In genomic region chr18:9136315-9137141, GRCh38 we compare ENCODE assay signal across 8 cellular contexts. TPM values are rescaled to one million over a fixed set of nuclear protein-coding genes. Genes with fewer than 3 reads are reported as not detected.
A peak's percentile ranks its signal among the peaks of the same experiment; 100 is the strongest.
DNase-seq lines count a peak whose midpoint lies in the region; ATAC-seq and TF ChIP-seq lines count a peak whose summit lies in the region.

Gene ANKRD12 (plus strand): TSS chr18:9136781. CDS start chr18:9182433, 45,652 bp downstream.

- TF ChIP-seq CTCF in AG09309 (IDR thresholded peaks at IDR 0.05; ENCODE audit: control insufficient read depth, insufficient read depth, low read depth, low read length, missing control alignments) (no peak), spleen (IDR thresholded peaks at IDR 0.05 in 8 of 11, conservative IDR thresholded peaks at IDR 0.05 in 3 of 11) (peak in 3 of 11 experiments; percentile 5 to 33 (median 10))

- peaks cover 0 to 37% (median 14%) of the 10 kb centered on the region in 6 donors for H3K36me3 ChIP-seq in spleen

- intact Hi-C loops in spleen (cut with DNase I; ENCODE audit: low total_unique reads): loop anchor here (5.0 kb wide), 1 partner anchor 34 kb away; the partner anchor contains the start of gene NDUFV2

- peaks cover 40 to 84% (median 62%) of the 10 kb centered on the region in 6 donors for H3K4me1 ChIP-seq in spleen

- H3K27me3 ChIP-seq in spleen (replicated peaks in 1 of 7): no peaks in the 10 kb centered on the region

- ATAC-seq in GM19035 (IDR thresholded peaks at IDR 0.05; ENCODE audit: unreplicated experiment) (peak; percentile 67), HG03342 (IDR thresholded peaks at IDR 0.05; ENCODE audit: unreplicated experiment) (peak; percentile 71)

- H3K27ac ChIP-seq in caudate nucleus (ENCODE audit: low read depth, low read length): peak within 1 kb of the TSS; percentile 98
- H3K27ac ChIP-seq in spleen: peak within 1 kb of the TSS; percentile 99 to 100 (median 99)

- TF ChIP-seq POLR2A in spleen (IDR thresholded peaks at IDR 0.05): peak; percentile 63 to 94 (median 80)

- 0 to 1% (median 1%) methylated on average over 37 to 94 of the region's 94 CpGs for WGBS in spleen, 5 donors

- no peaks in the 10 kb centered on the region for H3K9me3 ChIP-seq in spleen

- peak within 1 kb of the TSS; percentile 83 for H3K4me3 ChIP-seq in AG09309 (ENCODE audit: control insufficient read depth, low read depth, low read length)
- peak within 1 kb of the TSS; percentile 48 to 85 (median 72) for H3K4me3 ChIP-seq in spleen

- DNase-seq in AG09309 (ENCODE audit: low read depth): peak; percentile 91
- peak; percentile 90 for DNase-seq in NCI-H345 treated with DMSO at 0.1 percent for 48 hours (lab: John Stamatoyannopoulos, UW; ENCODE audit: unreplicated experiment)
- DNase-seq in activated CD4-positive, CD25-positive, alpha-beta regulatory T cell (lab: John Stamatoyannopoulos, UW): peak; percentile 91 to 98 (median 94)
- DNase-seq in caudate nucleus (lab: John Stamatoyannopoulos, UW): peak; percentile 47 to 100 (median 96)
- peak; percentile 95 for DNase-seq in inferior parietal cortex (ENCODE audit: extremely low spot score)
- DNase-seq in spleen: peak; percentile 100

RNA-seq across cellular contexts. Expression of gene ANKRD12, which starts in this region (rescaled TPM):
- total RNA-seq in spleen: 100 to 1,000 TPM in 4 of 7 donors, 10 to 100 TPM in 3; 73.2 to 122 (median 100) TPM
- polyA plus RNA-seq in spleen: 10 to 100 TPM in 2 of 3 donors, 1 to 10 TPM in 1; 7.6 to 35.4 (median 15.9) TPM

Comparison
In these comparisons a context has a peak if more than half of its experiments do, and no peak if none do; other contexts are left out.
1. Peak in every context shown above with its lines: DNase-seq, ATAC-seq, H3K4me3 ChIP-seq and H3K27ac ChIP-seq.